Comparison of ENCODE assay signal across 8 cellular contexts in genomic region chr7:149460493-149461330, GRCh38. TPM values are rescaled to one million over a fixed set of nuclear protein-coding genes. Genes with fewer than 3 reads are reported as not detected.
DNase-seq lines count a peak whose midpoint lies in the region; ATAC-seq and TF ChIP-seq lines count a peak whose summit lies in the region.

TSS of gene ZNF777 (minus strand) at chr7:149461062. CDS start at chr7:149456022, 5,040 bp downstream.

- TF ChIP-seq POLR2A in right lobe of liver (IDR thresholded peaks at IDR 0.05) = peak; percentile 62

- peak within 1 kb of the TSS; percentile 75 for H3K4me3 Mint-ChIP-seq in activated CD4-positive, alpha-beta T cell treated with anti-CD3 and anti-CD28 coated beads, Interleukin-2, amount 10 ng/mL, durations not matched to agents 7 days and 5 days

- peaks cover 3% of the 10 kb centered on the region for H3K36me3 Mint-ChIP-seq in activated CD4-positive, alpha-beta T cell treated with anti-CD3 and anti-CD28 coated beads, Interleukin-2, amount 10 ng/mL, durations not matched to agents 7 days and 5 days (ENCODE audit: low read depth)

- 3% methylated on average over 11 of the region's 64 CpGs for WGBS in right lobe of liver (ENCODE audit: insufficient coverage, low coverage, low lambda C conversion rate, missing lambda C conversion rate)

- ATAC-seq in GM19025 (IDR thresholded peaks at IDR 0.05; ENCODE audit: low read depth, unreplicated experiment) = peak; percentile 95
- peak; percentile 97 for ATAC-seq in HG03280 (IDR thresholded peaks at IDR 0.05; ENCODE audit: unreplicated experiment)
- ATAC-seq in right lobe of liver = peak; percentile 97 to 99 (median 98)

- H3K36me3 ChIP-seq in BE2C = peaks cover 8% of the 10 kb centered on the region
- peaks cover 0 to under 1% (median 0%) of the 10 kb centered on the region in 4 donors for H3K36me3 ChIP-seq in right lobe of liver

- H3K4me1 Mint-ChIP-seq in activated CD4-positive, alpha-beta T cell treated with anti-CD3 and anti-CD28 coated beads, Interleukin-2, amount 10 ng/mL, durations not matched to agents 7 days and 5 days = peaks cover 24% of the 10 kb centered on the region

- no peaks in the 10 kb centered on the region for H3K4me1 ChIP-seq in BE2C
- peaks cover 0 to 14% (median 0%) of the 10 kb centered on the region in 4 donors for H3K4me1 ChIP-seq in right lobe of liver

- TF ChIP-seq CTCF in BE2C (IDR thresholded peaks at IDR 0.05; ENCODE audit: low read depth, low read length) (peak; percentile 48), right lobe of liver (IDR thresholded peaks at IDR 0.05) (peak; percentile 45 to 63 (median 51))

- H3K27ac Mint-ChIP-seq in activated CD4-positive, alpha-beta T cell treated with anti-CD3 and anti-CD28 coated beads, Interleukin-2, amount 10 ng/mL, durations not matched to agents 7 days and 5 days = peak within 1 kb of the TSS; percentile 86

- no peaks in the 10 kb centered on the region for H3K9me3 ChIP-seq in BE2C
- no peaks in the 10 kb centered on the region for H3K9me3 ChIP-seq in right lobe of liver

- CTCF ChIA-PET in activated CD4-positive, alpha-beta T cell treated with anti-CD3 and anti-CD28 coated beads, Interleukin-2, amount 10 ng/mL, durations not matched to agents 7 days and 5 days (lab: Charles Lee) = interaction anchor here (0.6 to 1.8 kb wide), 12 partner anchors 14 to 333 kb away, joined by 3 to 9 read pairs (median 3); no protein-coding TSS in a partner anchor

- peaks cover 2% of the 10 kb centered on the region for H3K9me3 Mint-ChIP-seq in activated CD4-positive, alpha-beta T cell treated with anti-CD3 and anti-CD28 coated beads, Interleukin-2, amount 10 ng/mL, durations not matched to agents 7 days and 5 days

- peak within 1 kb of the TSS; percentile 20 to 62 (median 24) for H3K27ac ChIP-seq in right lobe of liver

- intact Hi-C loops in right lobe of liver (cut with DNase I) = no loop called here

- POLR2A ChIA-PET in activated CD4-positive, alpha-beta T cell treated with anti-CD3 and anti-CD28 coated beads, Interleukin-2, amount 10 ng/mL, durations not matched to agents 7 days and 5 days (lab: Charles Lee) = interaction anchor here (0.6 to 1.2 kb wide), 3 partner anchors 30 to 176 kb away, joined by 3 to 4 read pairs (median 3); no protein-coding TSS in a partner anchor

- DNase-seq in BE2C = peak; percentile 81
- peak; percentile 78 for DNase-seq in NCI-H460 (ENCODE audit: extremely low read depth, low read depth)
- DNase-seq in activated CD4-positive, alpha-beta T cell treated with anti-CD3 and anti-CD28 coated beads, Interleukin-2, amount 10 ng/mL, durations not matched to agents 7 days and 5 days = peak; percentile 89
- peak; percentile 88 for DNase-seq in dermis blood vessel endothelial cell
- DNase-seq in right lobe of liver = peak; percentile 79 to 87 (median 85)
- DNase-seq in stimulated activated CD4-positive, alpha-beta T cell treated with anti-CD3 and anti-CD28 coated beads, Interleukin-4, amount 100 ng/mL, for 4 hours = peak; percentile 69 to 79

- H3K4me3 ChIP-seq in BE2C (ENCODE audit: low read depth, low read length) = peak within 1 kb of the TSS; percentile 71
- peak within 1 kb of the TSS; percentile 56 to 67 (median 66) for H3K4me3 ChIP-seq in right lobe of liver

- peaks cover 17% of the 10 kb centered on the region for H3K27me3 Mint-ChIP-seq in activated CD4-positive, alpha-beta T cell treated with anti-CD3 and anti-CD28 coated beads, Interleukin-2, amount 10 ng/mL, durations not matched to agents 7 days and 5 days

- H3K27me3 ChIP-seq in BE2C (0 out of 2 replicates have a peak, but pooled peaks cover 4% of the 10 kb centered on the region), right lobe of liver (no peaks in the 10 kb centered on the region)

RNA-seq across cellular contexts. Expression of gene ZNF777, which starts in this region (rescaled TPM):
- 34.3 TPM for polyA plus RNA-seq in BE2C (2012; ENCODE audit: insufficient read depth, insufficient read length, low read depth)
- total RNA-seq in NCI-H460 (2014; rRNA removed; shearing (Covaris generic)) = 9.1 and 10.1 TPM in 2 replicates
- 4.5 and 6.7 TPM in 2 replicates for polyA plus RNA-seq in NCI-H460 (2014; cell fraction: nucleus; rRNA removed)
- total RNA-seq in activated CD4-positive, alpha-beta T cell treated with anti-CD3 and anti-CD28 coated beads, Interleukin-2, amount 10 ng/mL, durations not matched to agents 7 days and 5 days = 10 to 100 TPM; 14.9 to 15.1 TPM
- total RNA-seq in dermis blood vessel endothelial cell (4.9 and 8.5 TPM in 2 replicates), right lobe of liver (1 to 10 TPM; 5.3 to 7.0 (median 5.4) TPM)

Comparison
In these comparisons a context has a peak if more than half of its experiments do, and no peak if none do; other contexts are left out.
1. Peak in every context shown above with its lines: DNase-seq, ATAC-seq, H3K4me3 ChIP-seq and H3K27ac ChIP-seq.